In the genomic region with DNA sequence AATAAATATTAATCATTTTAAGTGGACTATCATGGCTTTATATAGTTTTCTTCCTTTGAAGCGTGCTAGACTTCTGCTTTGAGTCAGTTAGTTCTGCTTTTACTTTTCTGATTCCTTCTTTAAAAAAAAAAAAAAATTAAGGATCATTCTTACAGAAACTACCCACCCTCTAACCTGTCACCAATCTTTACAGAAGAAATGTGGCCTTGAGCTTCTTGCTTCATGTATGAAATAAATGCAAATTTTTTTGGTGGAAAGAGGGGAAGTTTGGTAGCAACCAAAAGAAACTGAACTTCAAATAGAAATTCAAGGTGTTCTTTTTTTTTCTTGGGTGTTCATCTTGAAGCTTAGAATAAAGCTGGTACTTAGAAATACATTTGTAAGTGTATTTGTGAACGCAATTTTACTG, we compare ENCODE assay signal across 11 cellular contexts. TPM values are rescaled to one million over a fixed set of nuclear protein-coding genes. Genes with fewer than 3 reads are reported as not detected.
A peak's percentile ranks its signal among the peaks of the same experiment; 100 is the strongest.
DNase-seq lines count a peak whose midpoint lies in the region; ATAC-seq and TF ChIP-seq lines count a peak whose summit lies in the region.
"Had no signal": no experiment of that assay in that cellular context is flagged by ENCODE, and none has a peak within 500 bp of the region (broad histone marks: within the 10 kb centered on the region; RNA-seq: fewer than 3 reads in every experiment).

No MANE protein-coding gene starts in this region.

- H3K4me1 ChIP-seq in ACC112 (ENCODE audit: control insufficient read depth, insufficient read depth, low read length, unreplicated experiment) = peaks cover 46% of the 10 kb centered on the region

- peak; percentile 37 for ATAC-seq in GM19035 (IDR thresholded peaks at IDR 0.05; ENCODE audit: unreplicated experiment)
- ATAC-seq in HG03342 (IDR thresholded peaks at IDR 0.05; ENCODE audit: unreplicated experiment) = no peak
- ATAC-seq in HG03280 (IDR thresholded peaks at IDR 0.05; ENCODE audit: unreplicated experiment) = no peak
- ATAC-seq: esophagus mucosa had no signal

- peaks cover 8 to 9% (median 9%) of the 10 kb centered on the region in 3 donors for H3K27me3 Mint-ChIP-seq in immature natural killer cell (ENCODE audit: low read depth in 3 of 3)

- peak overlapping the region; percentile 80 to 93 (median 85) for H3K4me3 Mint-ChIP-seq in immature natural killer cell

- no peaks in the 10 kb centered on the region for H3K9me3 Mint-ChIP-seq in immature natural killer cell

- no peaks in the 10 kb centered on the region for H3K27me3 ChIP-seq in ACC112 (ENCODE audit: insufficient read depth, low read length)

- peaks cover 58 to 75% of the 10 kb centered on the region in 2 donors for H3K4me1 Mint-ChIP-seq in immature natural killer cell

- H3K27ac Mint-ChIP-seq in immature natural killer cell = peak overlapping the region; percentile 93 to 98 (median 98)

- H3K36me3 Mint-ChIP-seq in immature natural killer cell = peaks cover 4% of the 10 kb centered on the region in 3 donors

- peak overlapping the region; percentile 83 for H3K27ac ChIP-seq in ACC112 (ENCODE audit: low read depth, low read length)

- H2AFZ ChIP-seq in ACC112 (ENCODE audit: low read length, unreplicated experiment) = no peak overlapping the region

- peak overlapping the region; percentile 71 for H3K4me3 ChIP-seq in ACC112 (ENCODE audit: low read depth, low read length)
- H3K4me3 ChIP-seq: mucosa of descending colon had no signal

- no peak for DNase-seq in immature natural killer cell
- DNase-seq in DMS 273 (lab: John Stamatoyannopoulos, UW; ENCODE audit: unreplicated experiment) = no peak
- no peak for DNase-seq in DMS53 (lab: John Stamatoyannopoulos, UW)
- DNase-seq: mucosa of descending colon; stimulated activated CD4-positive, alpha-beta T cell treated with anti-CD3 and anti-CD28 coated beads, Interleukin-4, amount 100 ng/mL, for 24 hours had no signal

- H3K79me2 ChIP-seq in ACC112 (ENCODE audit: control insufficient read depth, insufficient read depth, low read length, unreplicated experiment) = peaks cover 17% of the 10 kb centered on the region

- peak; percentile 43; the same call in 1 of the 2 replicates for TF ChIP-seq POLR2A in Raji (IDR thresholded peaks at IDR 0.05; ENCODE audit: insufficient read depth, low read depth, low read length)

- 0 out of 2 replicates have a peak, but pooled peaks cover 4% of the 10 kb centered on the region for H3K36me3 ChIP-seq in ACC112 (ENCODE audit: insufficient read depth, low read length)

RNA-seq across cellular contexts. Expression of gene EVI2A, which starts 2.2 kb away (rescaled TPM):
- 10 to 100 TPM; 38.2 to 57.0 (median 45.0) TPM for polyA plus RNA-seq in immature natural killer cell

RNA-seq across cellular contexts. Expression of gene EVI2B, which starts 5.4 kb away (rescaled TPM):
- 10 to 100 TPM; 43.4 to 78.4 (median 66.4) TPM for polyA plus RNA-seq in immature natural killer cell

RNA-seq across cellular contexts. Expression of gene OMG, which starts 22.2 kb away (rescaled TPM):
- under 1 TPM in 2 of 3 donors, not detected in 1; 0.28 to 0.40 TPM for polyA plus RNA-seq in immature natural killer cell
